11 cellular contexts compared by ENCODE assay signal in genomic region chr18:13613591-13614317, GRCh38.
DNase-seq lines count a peak whose midpoint lies in the region; ATAC-seq and TF ChIP-seq lines count a peak whose summit lies in the region.
"Had no signal": no experiment of that assay in that cellular context is flagged by ENCODE, and none has a peak within 500 bp of the region (broad histone marks: within the 10 kb centered on the region; RNA-seq: fewer than 3 reads in every experiment).

No MANE protein-coding gene starts in this region.

- WGBS in stomach, 5 donors, result 68 to 80% (median 79%) methylated on average over 18 of the region's 18 CpGs

- peak overlapping the region; percentile 95 for H3K4me2 ChIP-seq in Loucy (ENCODE audit: low read depth, low read length, poor library complexity, severe bottlenecking)
- H3K4me2 ChIP-seq: PC-9 had no signal

- peak overlapping the region; percentile 82 for H3K4me3 ChIP-seq in Loucy (ENCODE audit: low read length, poor library complexity, severe bottlenecking)
- H3K4me3 ChIP-seq in stomach, result no peak overlapping the region
- H3K4me3 ChIP-seq: cardiac muscle cell, PC-9 had no signal

- no peaks in the 10 kb centered on the region for H3K27me3 Mint-ChIP-seq in activated CD8-positive, alpha-beta memory T cell treated with anti-CD3 and anti-CD28 coated beads, Interleukin-2, amount 10 ng/mL, durations not matched to agents 7 days and 5 days
- no peaks in the 10 kb centered on the region for H3K27me3 Mint-ChIP-seq in chondrocyte (ENCODE audit: low read depth)

- peak; percentile 60 for DNase-seq in activated CD8-positive, alpha-beta memory T cell treated with anti-CD3 and anti-CD28 coated beads, Interleukin-2, amount 10 ng/mL, durations not matched to agents 7 days and 5 days
- no peak for DNase-seq in activated CD8-positive, alpha-beta memory T cell treated with anti-CD3 and anti-CD28 coated beads, Interleukin-2, amount 50 U/mL, for 4 hours
- DNase-seq in chondrocyte (ENCODE audit: low spot score), result no peak
- no peak for DNase-seq in stomach
- no peak for DNase-seq in SW 1271 (lab: John Stamatoyannopoulos, UW)
- no peak for DNase-seq in H4 (ENCODE audit: low spot score)
- DNase-seq in HuH-7.5 (ENCODE audit: low spot score), result no peak
- DNase-seq: activated CD4-positive, CD25-positive, alpha-beta regulatory T cell treated with anti-CD3 and anti-CD28 coated beads, Interleukin-2, amount 50 U/mL, for 72 hours; PC-9 had no signal

- H3K27ac ChIP-seq in stomach, result peak overlapping the region in 3 of 5 donors; percentile 23 to 58 (median 44)
- H3K27ac ChIP-seq: cardiac muscle cell, PC-9 had no signal

- TF ChIP-seq CTCF in Loucy (conservative IDR thresholded peaks at IDR 0.05; ENCODE audit: low read length), result no peak
- no peak for TF ChIP-seq CTCF in chondrocyte (IDR thresholded peaks at IDR 0.05)
- TF ChIP-seq CTCF in stomach (IDR thresholded peaks at IDR 0.05), result no peak

- H3K27ac Mint-ChIP-seq in activated CD8-positive, alpha-beta memory T cell treated with anti-CD3 and anti-CD28 coated beads, Interleukin-2, amount 10 ng/mL, durations not matched to agents 7 days and 5 days, result peak overlapping the region; percentile 99
- peak overlapping the region; percentile 43 for H3K27ac Mint-ChIP-seq in chondrocyte (ENCODE audit: unreplicated experiment)

- H3K27me3 ChIP-seq in Loucy (ENCODE audit: insufficient read depth, low read length, poor library complexity, severe bottlenecking) (no peaks in the 10 kb centered on the region), stomach (peaks cover 0 to 7% (median 0%) of the 10 kb centered on the region in 3 donors)

- H3K4me1 Mint-ChIP-seq in activated CD8-positive, alpha-beta memory T cell treated with anti-CD3 and anti-CD28 coated beads, Interleukin-2, amount 10 ng/mL, durations not matched to agents 7 days and 5 days, result peaks cover 90% of the 10 kb centered on the region
- peaks cover 82% of the 10 kb centered on the region for H3K4me1 Mint-ChIP-seq in chondrocyte (ENCODE audit: low read depth)

- no peak for TF ChIP-seq EP300 in stomach (IDR thresholded peaks at IDR 0.05)

- peak; percentile 5 for ATAC-seq in activated CD8-positive, alpha-beta memory T cell treated with anti-CD3 and anti-CD28 coated beads, Interleukin-2, amount 10 ng/mL, durations not matched to agents 7 days and 5 days

- H3K4me3 Mint-ChIP-seq in activated CD8-positive, alpha-beta memory T cell treated with anti-CD3 and anti-CD28 coated beads, Interleukin-2, amount 10 ng/mL, durations not matched to agents 7 days and 5 days, result peak overlapping the region; percentile 77
- no peak overlapping the region for H3K4me3 Mint-ChIP-seq in chondrocyte (ENCODE audit: unreplicated experiment)

- no peaks in the 10 kb centered on the region for H3K9me2 ChIP-seq in Loucy (replicated peaks; ENCODE audit: low read depth, low read length)

- H4K20me1 ChIP-seq in Loucy (ENCODE audit: insufficient read depth, low read length, poor library complexity, severe bottlenecking), result peaks cover 6% of the 10 kb centered on the region

- H3K36me3 Mint-ChIP-seq in activated CD8-positive, alpha-beta memory T cell treated with anti-CD3 and anti-CD28 coated beads, Interleukin-2, amount 10 ng/mL, durations not matched to agents 7 days and 5 days, result peaks cover 4% of the 10 kb centered on the region
- H3K36me3 Mint-ChIP-seq in chondrocyte (ENCODE audit: low read depth), result no peaks in the 10 kb centered on the region

- no peak for TF ChIP-seq POLR2A in stomach (IDR thresholded peaks at IDR 0.05)

- intact Hi-C loops in stomach (cut with DNase I; ENCODE audit: low total_unique reads), result no loop called here

- no peak overlapping the region for H2AFZ ChIP-seq in Loucy (ENCODE audit: low read length)
- H2AFZ ChIP-seq: PC-9 had no signal

- H3K4me1 ChIP-seq in Loucy (ENCODE audit: insufficient read depth, low read length, poor library complexity, severe bottlenecking) (peaks cover 93% of the 10 kb centered on the region), stomach (peaks cover 13 to 30% (median 26%) of the 10 kb centered on the region in 4 donors)

- no peaks in the 10 kb centered on the region for H3K36me3 ChIP-seq in Loucy (ENCODE audit: insufficient read depth, low read length)
- H3K36me3 ChIP-seq in stomach, result no peaks in the 10 kb centered on the region
- H3K36me3 ChIP-seq: cardiac muscle cell had no signal

- H3K9me3 ChIP-seq in Loucy (ENCODE audit: insufficient read depth, low read depth, low read length), result no peaks in the 10 kb centered on the region
- H3K9me3 ChIP-seq in stomach, result no peaks in the 10 kb centered on the region

- no peaks in the 10 kb centered on the region for H3K9me3 Mint-ChIP-seq in activated CD8-positive, alpha-beta memory T cell treated with anti-CD3 and anti-CD28 coated beads, Interleukin-2, amount 10 ng/mL, durations not matched to agents 7 days and 5 days (ENCODE audit: low read depth)
- H3K9me3 Mint-ChIP-seq in chondrocyte (ENCODE audit: low read depth), result no peaks in the 10 kb centered on the region

- H3K79me2 ChIP-seq in Loucy (ENCODE audit: insufficient read depth, low read length), result peaks cover 71% of the 10 kb centered on the region

- peaks cover 14% of the 10 kb centered on the region; the same call in 1 of the 2 replicates for H3F3A ChIP-seq in Loucy (ENCODE audit: low read depth)

- CTCF ChIA-PET in activated CD8-positive, alpha-beta memory T cell treated with anti-CD3 and anti-CD28 coated beads, Interleukin-2, amount 10 ng/mL, durations not matched to agents 7 days and 5 days (lab: Charles Lee), result interaction anchor here (1.0 to 10.1 kb wide), 9 partner anchors 16 to 54 kb away, joined by 3 to 122 read pairs (median 3); no protein-coding TSS in a partner anchor

- peak overlapping the region; percentile 88 for H3K9ac ChIP-seq in Loucy (ENCODE audit: low read depth, low read length, poor library complexity, severe bottlenecking)
